ENCODE assay signal across 1 cellular context in the genomic region with DNA sequence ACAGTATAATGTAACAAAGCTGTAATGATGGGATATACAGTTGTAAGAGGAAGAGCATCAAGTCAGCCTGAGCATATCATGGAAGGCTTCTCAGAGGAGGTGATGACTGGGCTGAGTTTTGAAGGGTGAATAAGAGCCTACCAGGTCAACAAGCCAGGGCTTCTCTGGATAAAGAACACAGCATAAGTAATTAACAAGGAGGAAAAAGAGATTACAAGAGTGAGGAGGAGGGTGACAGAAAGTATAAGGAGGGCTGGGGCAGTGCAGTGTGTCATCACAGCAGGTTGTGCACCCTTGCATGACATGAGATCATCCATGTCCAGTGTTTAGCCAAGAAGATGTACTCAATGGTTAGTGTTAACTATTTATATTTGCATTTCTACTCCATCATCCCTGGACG.
A peak's percentile ranks its signal among the peaks of the same experiment; 100 is the strongest.
TF ChIP-seq lines count a peak whose summit lies in the region.

No MANE protein-coding gene starts in this region.

TF ChIP-seq in K562, 482 proteins besides CTCF, POLR2A, EP300 and RAD21:
- TF ChIP-seq TRIM28 (IDR thresholded peaks at IDR 0.05) (no peak), ZFP36 (IDR thresholded peaks at IDR 0.05; ENCODE audit: low read depth, low read length, partially characterized antibody) (peak; percentile 86), ZNF589 (CRISPR knock-in tag; IDR thresholded peaks at IDR 0.05; ENCODE audit: low read depth) (no peak)
